ENCODE assay signal across 22 cellular contexts in genomic region chr9:101957705-101958104, GRCh38.
DNase-seq lines count a peak whose midpoint lies in the region; TF ChIP-seq lines count a peak whose summit lies in the region.
"Had no signal": no experiment of that assay in that cellular context is flagged by ENCODE, and none has a peak within 500 bp of the region (broad histone marks: within the 10 kb centered on the region; RNA-seq: fewer than 3 reads in every experiment).

No MANE protein-coding gene starts in this region.

- in situ Hi-C loops in transverse colon (cut with MboI; ENCODE audit: low pct_ligation_motif_present in 1 of 4, low pct_unique_long_range_greater_than_20kb in 1 of 4, low sequenced_read_pairs in 3 of 4) = no loop called here

- no peak overlapping the region for H3K9ac ChIP-seq in parathyroid adenoma
- H3K9ac ChIP-seq: BLaER1 treated with 17β-estradiol and CSF1 and Interleukin-3, amounts not matched to agents 10 nM and 100 nM had no signal

- intact Hi-C loops in thyroid gland (cut with DNase I) = no loop called here
- intact Hi-C loops in transverse colon (cut with DNase I; ENCODE audit: low total_unique reads) = no loop called here

- H3K4me3 ChIP-seq in LNCaP clone FGC (ENCODE audit: low read depth, low read length) = no peak overlapping the region
- no peak overlapping the region for H3K4me3 ChIP-seq in parathyroid adenoma (ENCODE audit: low read depth, low read length)
- H3K4me3 ChIP-seq in thyroid gland (replicated peaks in 1 of 3) = no peak overlapping the region
- no peak overlapping the region for H3K4me3 ChIP-seq in transverse colon
- H3K4me3 ChIP-seq: BLaER1 treated with 17β-estradiol and CSF1 and Interleukin-3, amounts not matched to agents 10 nM and 100 nM; GM12878 had no signal

- TF ChIP-seq POLR2A in thyroid gland (IDR thresholded peaks at IDR 0.05) (no peak), transverse colon (IDR thresholded peaks at IDR 0.05) (no peak)

- H3K4me1 ChIP-seq in parathyroid adenoma = no peaks in the 10 kb centered on the region
- no peaks in the 10 kb centered on the region for H3K4me1 ChIP-seq in thyroid gland
- H3K4me1 ChIP-seq in transverse colon = no peaks in the 10 kb centered on the region
- H3K4me1 ChIP-seq: BLaER1 treated with 17β-estradiol and CSF1 and Interleukin-3, amounts not matched to agents 10 nM and 100 nM had no signal

- H3K9me3 ChIP-seq in parathyroid adenoma (ENCODE audit: control insufficient read depth, low read length) (no peaks in the 10 kb centered on the region), thyroid gland (no peaks in the 10 kb centered on the region), transverse colon (no peaks in the 10 kb centered on the region)
- H3K9me3 ChIP-seq: BLaER1 treated with 17β-estradiol and CSF1 and Interleukin-3, amounts not matched to agents 10 nM and 100 nM had no signal

- no peak for TF ChIP-seq CTCF in 22Rv1 (IDR thresholded peaks at IDR 0.05)
- TF ChIP-seq CTCF in LNCaP clone FGC (IDR thresholded peaks at IDR 0.05; ENCODE audit: control insufficient read depth, extremely low read depth, insufficient read depth) = no peak
- TF ChIP-seq CTCF in parathyroid adenoma (IDR thresholded peaks at IDR 0.05) = no peak
- TF ChIP-seq CTCF in thyroid gland (IDR thresholded peaks at IDR 0.05) = no peak
- TF ChIP-seq CTCF in transverse colon (IDR thresholded peaks at IDR 0.05) = no peak

- WGBS in thyroid gland, 2 donors = 21 to 35% methylated on average over 2 of the region's 2 CpGs
- 87% methylated on average over 2 of the region's 2 CpGs; no CpG with 5 or more reads in 1 of the 2 donors for WGBS in transverse colon (ENCODE audit: low coverage in 1 of 2), 2 donors

- H2AFZ ChIP-seq in parathyroid adenoma = no peak overlapping the region

- no peak for TF ChIP-seq EP300 in transverse colon (IDR thresholded peaks at IDR 0.05; ENCODE audit: low read depth)

- H3K79me2 ChIP-seq in parathyroid adenoma = no peaks in the 10 kb centered on the region

- DNase-seq in LNCaP clone FGC (ENCODE audit: low read depth) (peak; percentile 63), thyroid gland (peak; percentile 2 to 10), AML-193 (lab: John Stamatoyannopoulos, UW) (no peak), UCSD-AML1 (lab: John Stamatoyannopoulos, UW; ENCODE audit: unreplicated experiment) (no peak), transverse colon (no peak)
- DNase-seq: 8988T; ACHN; CD4-positive, alpha-beta memory T cell; CD4-positive, CD25-positive, alpha-beta regulatory T cell; CD8-positive, alpha-beta memory T cell; COR-L47; DMS 273 treated with DMSO at 0.1 percent for 48 hours; DMS153; DMS53; DMS79; DND-41; EL; GDM1 had no signal

- H3K27me3 ChIP-seq in parathyroid adenoma (ENCODE audit: control insufficient read depth, insufficient read depth, low read length) = no peaks in the 10 kb centered on the region
- H3K27me3 ChIP-seq in thyroid gland = no peaks in the 10 kb centered on the region
- H3K27me3 ChIP-seq in transverse colon = no peaks in the 10 kb centered on the region
- H3K27me3 ChIP-seq: BLaER1 treated with 17β-estradiol and CSF1 and Interleukin-3, amounts not matched to agents 10 nM and 100 nM had no signal

- H3K4me2 ChIP-seq in parathyroid adenoma (ENCODE audit: low read length) = peak overlapping the region; percentile 25
- H3K4me2 ChIP-seq: BLaER1 treated with 17β-estradiol and CSF1 and Interleukin-3, amounts not matched to agents 10 nM and 100 nM had no signal

- H3K27ac ChIP-seq in 22Rv1 (peak overlapping the region; percentile 61), parathyroid adenoma (no peak overlapping the region), thyroid gland (no peak overlapping the region), transverse colon (no peak overlapping the region)
- H3K27ac ChIP-seq: BLaER1 treated with 17β-estradiol and CSF1 and Interleukin-3, amounts not matched to agents 10 nM and 100 nM had no signal

- H3K36me3 ChIP-seq in parathyroid adenoma (ENCODE audit: control insufficient read depth, insufficient read depth, low read length) (no peaks in the 10 kb centered on the region), thyroid gland (no peaks in the 10 kb centered on the region), transverse colon (no peaks in the 10 kb centered on the region)
- H3K36me3 ChIP-seq: BLaER1 treated with 17β-estradiol and CSF1 and Interleukin-3, amounts not matched to agents 10 nM and 100 nM had no signal

Comparison
In these comparisons a context has a peak if more than half of its experiments do, and no peak if none do; other contexts are left out.
1. DNase-seq: peak in LNCaP clone FGC (single experiment) and thyroid gland (2 of 2); none in AML-193 (0 of 2), UCSD-AML1 (single experiment) and transverse colon (single experiment).